ENCODE assay signal across 22 cellular contexts in the genomic region with DNA sequence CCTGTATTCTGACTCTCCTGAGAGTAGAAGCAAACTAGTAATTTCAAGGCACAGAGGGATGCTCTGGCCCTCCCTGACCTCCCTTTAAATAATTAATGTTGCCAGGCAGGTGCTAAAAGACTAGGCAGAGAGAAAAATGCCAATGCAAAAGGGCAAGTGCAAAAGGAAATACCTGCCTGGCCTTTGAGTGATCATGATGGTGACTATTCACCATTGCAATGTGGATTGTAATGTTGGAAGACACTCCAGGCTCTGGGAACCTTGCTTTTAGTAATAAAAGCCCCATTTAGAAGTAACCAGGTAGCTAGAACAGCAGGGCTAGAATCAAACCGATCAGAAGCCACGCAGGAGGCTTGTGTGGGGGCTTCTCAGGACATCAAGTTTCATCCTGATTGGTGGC.
A peak's percentile ranks its signal among the peaks of the same experiment; 100 is the strongest.
DNase-seq lines count a peak whose midpoint lies in the region; ATAC-seq and TF ChIP-seq lines count a peak whose summit lies in the region.
"Had no signal": no experiment of that assay in that cellular context is flagged by ENCODE, and none has a peak within 500 bp of the region (broad histone marks: within the 10 kb centered on the region; RNA-seq: fewer than 3 reads in every experiment).

No MANE protein-coding gene starts in this region.

- no peak for ATAC-seq in HG03565 (IDR thresholded peaks at IDR 0.05; ENCODE audit: unreplicated experiment)
- ATAC-seq: HCT116, heart left ventricle, natural killer cell had no signal

- no peaks in the 10 kb centered on the region for H3K36me3 Mint-ChIP-seq in activated naive CD8-positive, alpha-beta T cell
- H3K36me3 Mint-ChIP-seq in activated naive CD4-positive, alpha-beta T cell treated with anti-CD3 and anti-CD28 coated beads, Interleukin-2, amount 10 ng/mL, durations not matched to agents 7 days and 5 days = no peaks in the 10 kb centered on the region
- H3K36me3 Mint-ChIP-seq: natural killer cell had no signal

- no peaks in the 10 kb centered on the region for H3K27me3 Mint-ChIP-seq in activated naive CD8-positive, alpha-beta T cell
- peaks cover 25% of the 10 kb centered on the region for H3K27me3 Mint-ChIP-seq in activated naive CD4-positive, alpha-beta T cell treated with anti-CD3 and anti-CD28 coated beads, Interleukin-2, amount 10 ng/mL, durations not matched to agents 7 days and 5 days

- H3K4me3 ChIP-seq in AG10803 (ENCODE audit: low read length) = no peak overlapping the region
- H3K4me3 ChIP-seq: heart left ventricle, prostate gland had no signal

- peak; percentile 39 for DNase-seq in AG10803 (ENCODE audit: low read depth)
- peak; percentile 54 for DNase-seq in EH (ENCODE audit: low read depth)
- DNase-seq in kidney tubule cell (ENCODE audit: low spot score) = peak; percentile 67
- DNase-seq in dedifferentiated amniotic fluid mesenchymal stem cell (ENCODE audit: extremely low spot score) = no peak
- DNase-seq in glomerular visceral epithelial cell (ENCODE audit: extremely low spot score) = no peak
- DNase-seq in activated naive CD4-positive, alpha-beta T cell treated with anti-CD3 and anti-CD28 coated beads, Interleukin-2, amount 10 ng/mL, durations not matched to agents 7 days and 5 days = no peak
- DNase-seq: activated CD4-positive, CD25-positive, alpha-beta regulatory T cell treated with anti-CD3 and anti-CD28 coated beads, Interleukin-2, amount 50 U/mL, for 72 hours; activated CD8-positive, alpha-beta memory T cell treated with anti-CD3 and anti-CD28 coated beads, Interleukin-2, amount 50 U/mL, for 4 hours; activated naive CD4-positive, alpha-beta T cell treated with anti-CD3 and anti-CD28 coated beads for 36 hours; effector CD4-positive, alpha-beta T cell; heart left ventricle; natural killer cell; NCI-H1092; NCI-H524 treated with DMSO at 0.1 percent for 48 hours; SHP77 treated with DMSO at 0.1 percent for 48 hours; stimulated activated CD4-positive, alpha-beta T cell treated with anti-CD3 and anti-CD28 coated beads, Interleukin-4, amount 100 ng/mL, for 1 hour; substantia nigra; T1000 had no signal

- H3K27ac Mint-ChIP-seq in activated naive CD8-positive, alpha-beta T cell = peak overlapping the region; percentile 18
- H3K27ac Mint-ChIP-seq in activated naive CD4-positive, alpha-beta T cell treated with anti-CD3 and anti-CD28 coated beads, Interleukin-2, amount 10 ng/mL, durations not matched to agents 7 days and 5 days = no peak overlapping the region

- no peaks in the 10 kb centered on the region for H3K9me3 Mint-ChIP-seq in activated naive CD8-positive, alpha-beta T cell (ENCODE audit: low read depth)
- no peaks in the 10 kb centered on the region for H3K9me3 Mint-ChIP-seq in activated naive CD4-positive, alpha-beta T cell treated with anti-CD3 and anti-CD28 coated beads, Interleukin-2, amount 10 ng/mL, durations not matched to agents 7 days and 5 days
- H3K9me3 Mint-ChIP-seq: activated naive CD4-positive, alpha-beta T cell treated with anti-CD3 and anti-CD28 coated beads for 36 hours; natural killer cell had no signal

- CTCF ChIA-PET in activated naive CD4-positive, alpha-beta T cell treated with anti-CD3 and anti-CD28 coated beads, Interleukin-2, amount 10 ng/mL, durations not matched to agents 7 days and 5 days (lab: Charles Lee) = no interaction called here

- peaks cover 51% of the 10 kb centered on the region for H3K4me1 Mint-ChIP-seq in activated naive CD8-positive, alpha-beta T cell (ENCODE audit: low read depth)
- peaks cover 47% of the 10 kb centered on the region for H3K4me1 Mint-ChIP-seq in activated naive CD4-positive, alpha-beta T cell treated with anti-CD3 and anti-CD28 coated beads, Interleukin-2, amount 10 ng/mL, durations not matched to agents 7 days and 5 days

- TF ChIP-seq CTCF in AG10803 (conservative IDR thresholded peaks at IDR 0.05; ENCODE audit: low read length) = no peak

- H3K4me3 Mint-ChIP-seq in activated naive CD8-positive, alpha-beta T cell = no peak overlapping the region
- H3K4me3 Mint-ChIP-seq in activated naive CD4-positive, alpha-beta T cell treated with anti-CD3 and anti-CD28 coated beads, Interleukin-2, amount 10 ng/mL, durations not matched to agents 7 days and 5 days = no peak overlapping the region
- H3K4me3 Mint-ChIP-seq: activated naive CD4-positive, alpha-beta T cell treated with anti-CD3 and anti-CD28 coated beads for 36 hours; natural killer cell had no signal

Comparison
In these comparisons a context has a peak if more than half of its experiments do, and no peak if none do; other contexts are left out.
1. DNase-seq: peak in AG10803 (single experiment), EH (single experiment) and kidney tubule cell (single experiment); none in dedifferentiated amniotic fluid mesenchymal stem cell (single experiment), glomerular visceral epithelial cell (single experiment) and activated naive CD4-positive, alpha-beta T cell treated with anti-CD3 and anti-CD28 coated beads, Interleukin-2, amount 10 ng/mL, durations not matched to agents 7 days and 5 days (single experiment).